In genomic region chr17:1089915-1090314, GRCh38 we compare ENCODE assay signal across 10 cellular contexts.
DNase-seq lines count a peak whose midpoint lies in the region; ATAC-seq and TF ChIP-seq lines count a peak whose summit lies in the region.
"Had no signal": no experiment of that assay in that cellular context is flagged by ENCODE, and none has a peak within 500 bp of the region (broad histone marks: within the 10 kb centered on the region; RNA-seq: fewer than 3 reads in every experiment).

No MANE protein-coding gene starts in this region.

- TF ChIP-seq POLR2A in breast epithelium (IDR thresholded peaks at IDR 0.05) = no peak

- H3K9me3 Mint-ChIP-seq in MCF 10A (ENCODE audit: unreplicated experiment) (no peaks in the 10 kb centered on the region), endothelial cell (ENCODE audit: unreplicated experiment) (no peaks in the 10 kb centered on the region), nephron (no peaks in the 10 kb centered on the region)

- intact Hi-C loops in breast epithelium (cut with DNase I; ENCODE audit: low total_unique reads) = no loop called here
- intact Hi-C loops in MCF 10A (cut with micrococcal nuclease) = no loop called here

- no TSS peak for BruUV-seq in MCF 10A (replicated peaks; lab: Mats Ljungman, UMichigan)

- H3K9me3 ChIP-seq in breast epithelium = no peaks in the 10 kb centered on the region
- H3K9me3 ChIP-seq: sigmoid colon had no signal

- WGBS in urinary bladder = 76% methylated on average over 13 of the region's 13 CpGs

- H3K36me3 Mint-ChIP-seq in MCF 10A (ENCODE audit: insufficient read depth, unreplicated experiment) = peaks cover 17% of the 10 kb centered on the region
- peaks cover 23% of the 10 kb centered on the region for H3K36me3 Mint-ChIP-seq in endothelial cell (ENCODE audit: low read depth, unreplicated experiment)
- H3K36me3 Mint-ChIP-seq in nephron (ENCODE audit: low read depth) = peaks cover 14% of the 10 kb centered on the region

- H3K4me1 ChIP-seq in breast epithelium (peaks cover 0 to 5% of the 10 kb centered on the region in 2 donors), urinary bladder (ENCODE audit: insufficient read depth) (no peaks in the 10 kb centered on the region)

- no peaks in the 10 kb centered on the region for H3K4me1 Mint-ChIP-seq in MCF 10A (ENCODE audit: insufficient read depth, unreplicated experiment)
- peaks cover 16% of the 10 kb centered on the region for H3K4me1 Mint-ChIP-seq in endothelial cell (ENCODE audit: unreplicated experiment)
- H3K4me1 Mint-ChIP-seq in nephron = peaks cover 9% of the 10 kb centered on the region

- POLR2A ChIA-PET in MCF 10A (lab: Yijun Ruan, JAX) = interaction anchor here (0.7 kb wide), 1 partner anchor 9 kb away, joined by 3 read pairs; no protein-coding TSS in a partner anchor

- H3K4me3 Mint-ChIP-seq in MCF 10A (ENCODE audit: unreplicated experiment) = no peak overlapping the region
- peak overlapping the region; percentile 64 for H3K4me3 Mint-ChIP-seq in endothelial cell (ENCODE audit: unreplicated experiment)
- no peak overlapping the region for H3K4me3 Mint-ChIP-seq in nephron

- H3K27ac Mint-ChIP-seq in MCF 10A (ENCODE audit: low read depth, unreplicated experiment) = no peak overlapping the region
- peak overlapping the region; percentile 80 for H3K27ac Mint-ChIP-seq in endothelial cell (ENCODE audit: unreplicated experiment)
- H3K27ac Mint-ChIP-seq in nephron = peak overlapping the region; percentile 67 to 96 (median 88)

- H3K36me3 ChIP-seq in breast epithelium (no peaks in the 10 kb centered on the region), urinary bladder (ENCODE audit: insufficient read depth) (no peaks in the 10 kb centered on the region)

- ATAC-seq in GM21367 (IDR thresholded peaks at IDR 0.05; ENCODE audit: unreplicated experiment) = no peak

- no peaks in the 10 kb centered on the region for H3K27me3 ChIP-seq in breast epithelium
- H3K27me3 ChIP-seq: sigmoid colon had no signal

- H3K27ac ChIP-seq in breast epithelium (peak overlapping the region; percentile 89 to 95), urinary bladder (ENCODE audit: low read depth) (peak overlapping the region; percentile 44)

- CTCF ChIA-PET in MCF 10A (lab: Yijun Ruan, JAX) = no interaction called here

- no peaks in the 10 kb centered on the region for H3K27me3 Mint-ChIP-seq in MCF 10A (ENCODE audit: insufficient read depth, unreplicated experiment)
- peaks cover 1% of the 10 kb centered on the region for H3K27me3 Mint-ChIP-seq in endothelial cell (ENCODE audit: unreplicated experiment)
- no peaks in the 10 kb centered on the region for H3K27me3 Mint-ChIP-seq in nephron (ENCODE audit: low read depth)

- DNase-seq in breast epithelium (ENCODE audit: low spot score in 2 of 2) = no peak
- DNase-seq in MCF 10A (ENCODE audit: unreplicated experiment) = no peak
- no peak for DNase-seq in endothelial cell (ENCODE audit: low spot score)
- DNase-seq in NCI-H2081 (lab: John Stamatoyannopoulos, UW) = no peak
- DNase-seq in GM03348 (ENCODE audit: low spot score) = no peak
- DNase-seq: NCI-H446 treated with DMSO at 0.1 percent for 48 hours, sigmoid colon had no signal

- TF ChIP-seq CTCF in breast epithelium (IDR thresholded peaks at IDR 0.05) (no peak), MCF 10A (IDR thresholded peaks at IDR 0.05; ENCODE audit: unreplicated experiment) (no peak), endothelial cell (IDR thresholded peaks at IDR 0.05; ENCODE audit: unreplicated experiment) (no peak), nephron (IDR thresholded peaks at IDR 0.05; ENCODE audit: unreplicated experiment in 3 of 3) (no peak)

- H3K4me3 ChIP-seq in breast epithelium (peak overlapping the region in 2 of 3 donors; percentile 36 to 39), urinary bladder (ENCODE audit: low read depth, low read length) (no peak overlapping the region)
- H3K4me3 ChIP-seq: sigmoid colon had no signal
